ENCODE assay signal across 1 cellular context in the genomic region with DNA sequence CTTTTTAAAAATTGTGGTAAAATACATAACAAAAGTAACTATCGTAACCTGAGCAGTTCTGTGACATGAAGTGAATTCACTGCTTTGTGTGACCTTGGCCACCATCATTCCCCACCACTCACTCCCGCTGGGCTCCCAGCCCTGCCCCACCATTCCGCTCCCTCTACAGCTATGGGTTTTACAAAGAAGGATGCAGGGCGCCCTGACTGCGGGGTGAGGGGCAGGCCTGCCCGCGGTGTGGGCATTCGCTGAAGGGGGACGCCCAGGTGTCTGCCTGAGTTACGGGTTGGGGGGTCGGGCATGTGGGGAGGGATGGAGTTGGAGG.
TF ChIP-seq lines count a peak whose summit lies in the region.

A gene with protein sequence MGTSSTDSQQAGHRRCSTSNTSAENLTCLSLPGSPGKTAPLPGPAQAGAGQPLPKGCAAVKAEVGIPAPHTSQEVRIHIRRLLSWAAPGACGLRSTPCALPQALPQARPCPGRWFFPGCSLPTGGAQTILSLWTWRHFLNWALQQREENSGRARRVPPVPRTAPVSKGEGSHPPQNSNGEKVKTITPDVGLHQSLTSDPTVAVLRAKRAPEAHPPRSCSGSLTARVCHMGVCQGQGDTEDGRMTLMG (minus strand): TSS at position 38 of the 325 bp plus-strand sequence. CDS start 335 bp downstream, outside the sequence.

TF ChIP-seq in H1, 55 proteins besides CTCF, POLR2A, EP300 and RAD21 (continued from another document):
- TF ChIP-seq TCF12 (IDR thresholded peaks at IDR 0.05; ENCODE audit: low read depth, low read length): no peak
- TF ChIP-seq RNF2 (IDR thresholded peaks at IDR 0.05; ENCODE audit: borderline replicate concordance, low read depth, low read length, missing control alignments, poor library complexity, severe bottlenecking): no peak
- no peak for TF ChIP-seq CREB1 (IDR thresholded peaks at IDR 0.05)
- TF ChIP-seq GABPA (IDR thresholded peaks at IDR 0.05; ENCODE audit: borderline replicate concordance, insufficient read depth, low read length): no peak
- no peak for TF ChIP-seq NANOG (IDR thresholded peaks at IDR 0.05; ENCODE audit: insufficient read depth, low read depth, low read length, poor library complexity, severe bottlenecking)
- TF ChIP-seq CBX5 (IDR thresholded peaks at IDR 0.05; ENCODE audit: low read depth, low read length): no peak
- TF ChIP-seq, protein P1, sequence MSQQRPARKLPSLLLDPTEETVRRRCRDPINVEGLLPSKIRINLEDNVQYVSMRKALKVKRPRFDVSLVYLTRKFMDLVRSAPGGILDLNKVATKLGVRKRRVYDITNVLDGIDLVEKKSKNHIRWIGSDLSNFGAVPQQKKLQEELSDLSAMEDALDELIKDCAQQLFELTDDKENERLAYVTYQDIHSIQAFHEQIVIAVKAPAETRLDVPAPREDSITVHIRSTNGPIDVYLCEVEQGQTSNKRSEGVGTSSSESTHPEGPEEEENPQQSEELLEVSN (IDR thresholded peaks at IDR 0.05): no peak
- no peak for TF ChIP-seq SIX5 (IDR thresholded peaks at IDR 0.05; ENCODE audit: low read depth, low read length)
- no peak for TF ChIP-seq CTBP2 (IDR thresholded peaks at IDR 0.05; ENCODE audit: borderline replicate concordance, insufficient read depth, insufficient read length, low read length)
- TF ChIP-seq RBBP5 (IDR thresholded peaks at IDR 0.05; ENCODE audit: borderline replicate concordance, low read depth, low read length): no peak
- TF ChIP-seq TEAD4 (IDR thresholded peaks at IDR 0.05; ENCODE audit: low read depth, low read length): no peak
- no peak for TF ChIP-seq ASH2L (IDR thresholded peaks at IDR 0.05; ENCODE audit: low read length)
- TF ChIP-seq, protein P2, sequence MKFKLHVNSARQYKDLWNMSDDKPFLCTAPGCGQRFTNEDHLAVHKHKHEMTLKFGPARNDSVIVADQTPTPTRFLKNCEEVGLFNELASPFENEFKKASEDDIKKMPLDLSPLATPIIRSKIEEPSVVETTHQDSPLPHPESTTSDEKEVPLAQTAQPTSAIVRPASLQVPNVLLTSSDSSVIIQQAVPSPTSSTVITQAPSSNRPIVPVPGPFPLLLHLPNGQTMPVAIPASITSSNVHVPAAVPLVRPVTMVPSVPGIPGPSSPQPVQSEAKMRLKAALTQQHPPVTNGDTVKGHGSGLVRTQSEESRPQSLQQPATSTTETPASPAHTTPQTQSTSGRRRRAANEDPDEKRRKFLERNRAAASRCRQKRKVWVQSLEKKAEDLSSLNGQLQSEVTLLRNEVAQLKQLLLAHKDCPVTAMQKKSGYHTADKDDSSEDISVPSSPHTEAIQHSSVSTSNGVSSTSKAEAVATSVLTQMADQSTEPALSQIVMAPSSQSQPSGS (IDR thresholded peaks at IDR 0.05; ENCODE audit: low read length): no peak
- TF ChIP-seq KDM1A (IDR thresholded peaks at IDR 0.05; ENCODE audit: borderline replicate concordance, low read length): no peak
- no peak for TF ChIP-seq KDM4A (IDR thresholded peaks at IDR 0.05; ENCODE audit: low read depth, low read length, severe bottlenecking)
- no peak for TF ChIP-seq HDAC6 (IDR thresholded peaks at IDR 0.05; ENCODE audit: low read depth, low read length)
- TF ChIP-seq MAFK (IDR thresholded peaks at IDR 0.05; ENCODE audit: low read depth, low read length): no peak
TF ChIP-seq in H1: peak in this region for 0.
